10 cellular contexts compared by ENCODE assay signal in the genomic region with DNA sequence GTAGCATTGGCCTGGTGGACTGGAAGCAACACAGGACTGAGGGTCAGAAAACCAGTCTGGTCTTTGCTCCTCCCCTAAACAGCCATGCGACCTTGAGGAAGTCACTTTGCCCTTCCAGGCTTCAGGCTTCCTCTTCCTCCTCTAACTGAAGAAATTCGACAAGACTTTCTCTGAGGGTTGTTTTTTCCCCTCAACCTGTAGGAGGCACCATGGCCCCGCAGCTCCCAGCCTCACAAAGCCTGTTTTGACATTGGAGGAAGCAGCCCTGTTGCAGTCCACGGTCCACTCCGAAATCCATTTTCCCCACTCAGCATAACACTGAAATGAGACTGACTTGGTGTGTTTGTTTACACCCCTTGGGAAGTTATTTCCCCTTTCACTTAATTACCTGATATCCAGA. TPM values are rescaled to one million over a fixed set of nuclear protein-coding genes. Genes with fewer than 3 reads are reported as not detected.
DNase-seq lines count a peak whose midpoint lies in the region; ATAC-seq, FAIRE-seq and TF ChIP-seq lines count a peak whose summit lies in the region.
"Had no signal": no experiment of that assay in that cellular context is flagged by ENCODE, and none has a peak within 500 bp of the region (broad histone marks: within the 10 kb centered on the region; RNA-seq: fewer than 3 reads in every experiment).

No MANE protein-coding gene starts in this region.

- H3K4me3 ChIP-seq in cardiac muscle cell (no peak overlapping the region), right atrium auricular region (no peak overlapping the region), WERI-Rb-1 (ENCODE audit: low read depth, low read length) (no peak overlapping the region), kidney epithelial cell (ENCODE audit: low read depth, low read length) (no peak overlapping the region), ovary (no peak overlapping the region)
- H3K4me3 ChIP-seq: BLaER1 treated with 17β-estradiol and CSF1 and Interleukin-3, amounts not matched to agents 10 nM and 100 nM had no signal

- H3K27me3 ChIP-seq in cardiac muscle cell (no peaks in the 10 kb centered on the region), right atrium auricular region (peaks cover 0 to 4% of the 10 kb centered on the region in 2 donors), WERI-Rb-1 (ENCODE audit: insufficient read depth, low read depth, severe bottlenecking) (peaks cover 31% of the 10 kb centered on the region), kidney epithelial cell (ENCODE audit: control insufficient read depth, insufficient read depth, low read length) (no peaks in the 10 kb centered on the region), ovary (no peaks in the 10 kb centered on the region)
- H3K27me3 ChIP-seq: BLaER1 treated with 17β-estradiol and CSF1 and Interleukin-3, amounts not matched to agents 10 nM and 100 nM had no signal

- FAIRE-seq in urothelium cell line (lab: Jason Lieb, UNC), result no peak

- H3K27ac ChIP-seq in cardiac muscle cell (no peak overlapping the region), right atrium auricular region (no peak overlapping the region), WERI-Rb-1 (no peak overlapping the region), ovary (no peak overlapping the region)
- H3K27ac ChIP-seq: BLaER1 treated with 17β-estradiol and CSF1 and Interleukin-3, amounts not matched to agents 10 nM and 100 nM had no signal

- H3K9me3 ChIP-seq in cardiac muscle cell (ENCODE audit: low read depth) (no peaks in the 10 kb centered on the region), right atrium auricular region (peaks cover 0 to under 1% of the 10 kb centered on the region in 2 donors), WERI-Rb-1 (ENCODE audit: severe bottlenecking) (no peaks in the 10 kb centered on the region), T-helper 17 cell (ENCODE audit: control insufficient read depth, low read length, poor library complexity, severe bottlenecking) (no peaks in the 10 kb centered on the region), ovary (no peaks in the 10 kb centered on the region)
- H3K9me3 ChIP-seq: BLaER1 treated with 17β-estradiol and CSF1 and Interleukin-3, amounts not matched to agents 10 nM and 100 nM had no signal

- H3K27ac Mint-ChIP-seq in T-helper 17 cell, result no peak overlapping the region

- 6 to 17% (median 10%) methylated on average over 5 of the region's 5 CpGs for WGBS in ovary, 3 donors

- H3K4me1 ChIP-seq in cardiac muscle cell (ENCODE audit: low read depth) (no peaks in the 10 kb centered on the region), right atrium auricular region (no peaks in the 10 kb centered on the region), ovary (ENCODE audit: insufficient read depth) (no peaks in the 10 kb centered on the region)

- intact Hi-C loops in ovary (cut with DNase I), result loop anchor here in 1 of 4 donors (10.0 kb wide), 1 partner anchor 766 kb away; no protein-coding TSS in a partner anchor

- TF ChIP-seq EP300 in ovary (IDR thresholded peaks at IDR 0.05), result no peak

- H3K36me3 Mint-ChIP-seq in T-helper 17 cell (ENCODE audit: low read depth), result no peaks in the 10 kb centered on the region

- no peak for TF ChIP-seq POLR2A in ovary (IDR thresholded peaks at IDR 0.05)

- H3K36me3 ChIP-seq in cardiac muscle cell, result no peaks in the 10 kb centered on the region
- no peaks in the 10 kb centered on the region for H3K36me3 ChIP-seq in right atrium auricular region
- no peaks in the 10 kb centered on the region for H3K36me3 ChIP-seq in WERI-Rb-1
- H3K36me3 ChIP-seq in kidney epithelial cell (ENCODE audit: control insufficient read depth, insufficient read depth, low read length), result no peaks in the 10 kb centered on the region
- H3K36me3 ChIP-seq in ovary, result no peaks in the 10 kb centered on the region
- H3K36me3 ChIP-seq: BLaER1 treated with 17β-estradiol and CSF1 and Interleukin-3, amounts not matched to agents 10 nM and 100 nM had no signal

- ATAC-seq in T-helper 17 cell, result no peak

- TF ChIP-seq CTCF in cardiac muscle cell (IDR thresholded peaks at IDR 0.05; ENCODE audit: low read depth, low read length) (peak; percentile 16), right atrium auricular region (IDR thresholded peaks at IDR 0.05) (peak in 1 of 2 donors; percentile 60), WERI-Rb-1 (IDR thresholded peaks at IDR 0.05; ENCODE audit: low read depth, low read length) (peak; percentile 78), kidney epithelial cell (IDR thresholded peaks at IDR 0.05; ENCODE audit: insufficient read depth, low read length, poor library complexity, severe bottlenecking) (peak; percentile 31), ovary (IDR thresholded peaks at IDR 0.05) (no peak)

- peaks cover 27% of the 10 kb centered on the region for H3K27me3 Mint-ChIP-seq in T-helper 17 cell

- DNase-seq in cardiac muscle cell (ENCODE audit: low read depth in 1 of 2, low spot score in 1 of 2) (peak; percentile 4 to 61), right atrium auricular region (ENCODE audit: low spot score) (no peak), WERI-Rb-1 (peak; percentile 43), kidney epithelial cell (ENCODE audit: low read depth) (no peak), urothelium cell line (ENCODE audit: low spot score) (peak; percentile 7), T-helper 17 cell (no peak), ovary (no peak)
- no peak for DNase-seq in stimulated activated CD4-positive, alpha-beta T cell treated with anti-CD3 and anti-CD28 coated beads, Interleukin-4, amount 100 ng/mL, for 4 hours

- H3K4me1 Mint-ChIP-seq in T-helper 17 cell, result no peaks in the 10 kb centered on the region

- H3K4me3 Mint-ChIP-seq in T-helper 17 cell, result no peak overlapping the region

RNA-seq across cellular contexts. Expression of gene PIRT, which starts 41.2 kb away (rescaled TPM):
- total RNA-seq in cardiac muscle cell (not detected in 2 replicates), right atrium auricular region (not detected), kidney epithelial cell (not detected in 2 replicates), T-helper 17 cell (not detected), ovary (not detected)
- polyA plus RNA-seq in cardiac muscle cell (not detected in 2 replicates), ovary (not detected)
- total RNA-seq: HT1080 had no signal

Comparison
In these comparisons a context has a peak if more than half of its experiments do, and no peak if none do; other contexts are left out.
1. DNase-seq: peak in cardiac muscle cell (2 of 2), WERI-Rb-1 (single experiment) and urothelium cell line (single experiment); none in right atrium auricular region (single experiment), kidney epithelial cell (single experiment), T-helper 17 cell (0 of 3), ovary (0 of 5) and stimulated activated CD4-positive, alpha-beta T cell treated with anti-CD3 and anti-CD28 coated beads, Interleukin-4, amount 100 ng/mL, for 4 hours (0 of 2).
2. CTCF ChIP-seq: peak in cardiac muscle cell (single experiment), WERI-Rb-1 (single experiment) and kidney epithelial cell (single experiment); none in ovary (0 of 3).